Comparison of ENCODE assay signal across 24 cellular contexts in genomic region chr6:20192625-20193024, GRCh38.
"Had no signal": no experiment of that assay in that cellular context is flagged by ENCODE, and none has a peak within 500 bp of the region (broad histone marks: within the 10 kb centered on the region; RNA-seq: fewer than 3 reads in every experiment).

No MANE protein-coding gene starts in this region.

- H3K27me3 ChIP-seq: left lung, upper lobe of left lung had no signal

- H3K9me3 Mint-ChIP-seq: activated naive CD8-positive, alpha-beta T cell treated with anti-CD3 and anti-CD28 coated beads, Interleukin-2, amount 10 ng/mL, durations not matched to agents 7 days and 5 days; activated T-cell treated with anti-CD3 and anti-CD28 coated beads, Interleukin-2, amount 50 U/mL, for 4 hours; immature natural killer cell; natural killer cell treated with Interleukin-12 subunit alpha and Interleukin-12 subunit beta and Interleukin-15 and Interleukin-18, amount 100 ng/mL, for 72 hours had no signal

- H3K27ac Mint-ChIP-seq: activated naive CD4-positive, alpha-beta T cell treated with anti-CD3 and anti-CD28 coated beads for 36 hours; activated naive CD8-positive, alpha-beta T cell treated with anti-CD3 and anti-CD28 coated beads, Interleukin-2, amount 10 ng/mL, durations not matched to agents 7 days and 5 days; immature natural killer cell; mesothelial cell of epicardium had no signal

- DNase-seq: activated CD4-positive, alpha-beta T cell treated with anti-CD3 and anti-CD28 coated beads, Interleukin-2, amount 50 U/mL, for 4 hours; activated CD8-positive, alpha-beta memory T cell treated with anti-CD3 and anti-CD28 coated beads, Interleukin-2, amount 50 U/mL, for 48 hours; activated effector memory CD4-positive, alpha-beta T cell treated with Interleukin-2 at 50 U/mL for 16 hours; activated naive CD4-positive, alpha-beta T cell treated with anti-CD3 and anti-CD28 coated beads for 36 hours; activated naive CD8-positive, alpha-beta T cell treated with anti-CD3 and anti-CD28 coated beads, Interleukin-2, amount 10 ng/mL, durations not matched to agents 7 days and 5 days; activated T-cell treated with anti-CD3 and anti-CD28 coated beads, Interleukin-2, amount 50 U/mL, for 4 hours; amniotic stem cell; cerebellar nuclear complex; cortex of kidney; effector CD4-positive, alpha-beta T cell; foreskin fibroblast; immature natural killer cell; left lung; right cardiac atrium; stimulated activated CD4-positive, alpha-beta T cell treated with anti-CD3 and anti-CD28 coated beads, Interleukin-12 subunit alpha, Interleukin-12 subunit beta, amount 100 ng/mL, for 4 hours; T-helper 1 cell; T-helper 9 cell had no signal

- H3K27me3 Mint-ChIP-seq: activated naive CD8-positive, alpha-beta T cell treated with anti-CD3 and anti-CD28 coated beads, Interleukin-2, amount 10 ng/mL, durations not matched to agents 7 days and 5 days had no signal

- H3K9me3 ChIP-seq: left lung, thoracic aorta, upper lobe of left lung had no signal

- H3K4me3 Mint-ChIP-seq: activated naive CD4-positive, alpha-beta T cell treated with anti-CD3 and anti-CD28 coated beads for 36 hours; activated naive CD8-positive, alpha-beta T cell treated with anti-CD3 and anti-CD28 coated beads, Interleukin-2, amount 10 ng/mL, durations not matched to agents 7 days and 5 days; activated T-cell treated with anti-CD3 and anti-CD28 coated beads, Interleukin-2, amount 50 U/mL, for 4 hours; immature natural killer cell; mesothelial cell of epicardium; natural killer cell treated with Interleukin-12 subunit alpha and Interleukin-12 subunit beta and Interleukin-15 and Interleukin-18, amount 100 ng/mL, for 72 hours; WTC11 had no signal

- H3K36me3 Mint-ChIP-seq: natural killer cell treated with Interleukin-12 subunit alpha and Interleukin-12 subunit beta and Interleukin-15 and Interleukin-18, amount 100 ng/mL, for 72 hours had no signal

- H3K4me1 ChIP-seq: left lung, parathyroid adenoma, upper lobe of left lung had no signal

- ATAC-seq: activated T-cell treated with anti-CD3 and anti-CD28 coated beads, Interleukin-2, amount 50 U/mL, for 4 hours; left lung; natural killer cell treated with Interleukin-12 subunit alpha and Interleukin-12 subunit beta and Interleukin-15 and Interleukin-18, amount 100 ng/mL, for 72 hours; right cardiac atrium; WTC11 had no signal

- H3K36me3 ChIP-seq: left lung, thoracic aorta, upper lobe of left lung had no signal

- H3K27ac ChIP-seq: left lung, parathyroid adenoma, thoracic aorta, upper lobe of left lung had no signal

- H3K4me3 ChIP-seq: left lung, lung, thoracic aorta, upper lobe of left lung had no signal
